Comparison of ENCODE assay signal across 13 cellular contexts in genomic region chr11:77188912-77189491, GRCh38.
DNase-seq lines count a peak whose midpoint lies in the region; ATAC-seq, FAIRE-seq and TF ChIP-seq lines count a peak whose summit lies in the region.
"Had no signal": no experiment of that assay in that cellular context is flagged by ENCODE, and none has a peak within 500 bp of the region (broad histone marks: within the 10 kb centered on the region; RNA-seq: fewer than 3 reads in every experiment).

No MANE protein-coding gene starts in this region.

- TF ChIP-seq RAD21 in K562 (CRISPR knock-in tag; conservative IDR thresholded peaks at IDR 0.05 in 1 of 2, IDR thresholded peaks at IDR 0.05 in 1 of 2), result no peak

- peaks cover 4 to 29% of the 10 kb centered on the region in 2 experiments; a peak in 3 of 5 replicates for H3K4me1 ChIP-seq in K562 (replicated peaks in 1 of 2; ENCODE audit: control insufficient read depth in 2 of 2, insufficient read depth in 2 of 2, low read length in 2 of 2)
- H3K4me1 ChIP-seq in transverse colon, result peaks cover 4 to 28% (median 16%) of the 10 kb centered on the region in 4 donors
- H3K4me1 ChIP-seq: breast epithelium, gastrocnemius medialis had no signal

- H3K9ac ChIP-seq in K562 (ENCODE audit: insufficient read depth in 1 of 2, low read depth in 2 of 2, low read length in 2 of 2), result no peak overlapping the region

- H2AFZ ChIP-seq in K562 (ENCODE audit: low read depth, low read length), result no peak overlapping the region

- H3K36me3 ChIP-seq in K562 (ENCODE audit: control insufficient read depth, insufficient read depth, low read length), result no peaks in the 10 kb centered on the region
- H3K36me3 ChIP-seq in transverse colon, result no peaks in the 10 kb centered on the region
- H3K36me3 ChIP-seq: breast epithelium, gastrocnemius medialis, stomach, vagina had no signal

- H3K9me3 ChIP-seq in K562 (replicated peaks; ENCODE audit: control insufficient read depth, insufficient read depth, low read depth, low read length) (no peaks in the 10 kb centered on the region), transverse colon (no peaks in the 10 kb centered on the region)
- H3K9me3 ChIP-seq: breast epithelium, gastrocnemius medialis, stomach, vagina had no signal

- no peak for TF ChIP-seq EP300 in K562 (IDR thresholded peaks at IDR 0.05; ENCODE audit: low read length)
- TF ChIP-seq EP300 in transverse colon (IDR thresholded peaks at IDR 0.05; ENCODE audit: low read depth), result no peak

- DNase-seq in Right ventricle myocardium inferior (ENCODE audit: missing footprints), result peak; percentile 63
- DNase-seq in left cardiac atrium, result no peak
- DNase-seq in NCI-H2196 (lab: John Stamatoyannopoulos, UW; ENCODE audit: unreplicated experiment), result peak; percentile 46
- DNase-seq in K562 (ENCODE audit: extremely low read depth in 1 of 4, low spot score in 3 of 4), result no peak
- DNase-seq in transverse colon, result peak; percentile 54
- no peak for DNase-seq in NOMO-1 treated with DMSO at 0.1 percent for 48 hours (lab: John Stamatoyannopoulos, UW; ENCODE audit: unreplicated experiment)
- no peak for DNase-seq in activated naive CD4-positive, alpha-beta T cell (lab: John Stamatoyannopoulos, UW)

- H3K4me3 ChIP-seq in K562 (no peak overlapping the region), transverse colon (no peak overlapping the region)
- H3K4me3 ChIP-seq: breast epithelium, gastrocnemius medialis, lung, stomach, vagina had no signal

- WGBS in K562 (ENCODE audit: insufficient coverage, low coverage, missing lambda C conversion rate), result 17% methylated on average over 15 of the region's 16 CpGs
- WGBS in transverse colon (ENCODE audit: low coverage in 1 of 2), 2 donors, result 61% methylated on average over 14 of the region's 16 CpGs; no CpG with 5 or more reads in 1 of the 2 donors

- H3K9me1 ChIP-seq in K562 (ENCODE audit: control insufficient read depth, insufficient read depth, low read length), result no peaks in the 10 kb centered on the region

- in situ Hi-C loops in K562 (cut with MboI), result loop anchor here (10.0 kb wide), 1 partner anchor 144 kb away; no protein-coding TSS in a partner anchor
- in situ Hi-C loops in transverse colon (cut with MboI; ENCODE audit: low pct_ligation_motif_present in 1 of 4, low pct_unique_long_range_greater_than_20kb in 1 of 4, low sequenced_read_pairs in 3 of 4), result loop anchor here (5.0 to 25.0 kb wide), 6 partner anchors 54 to 358 kb away; partner anchors contain the start of gene B3GNT6 (in 1 of the 4)

- H3K27me3 ChIP-seq in K562 (ENCODE audit: control insufficient read depth in 2 of 2, insufficient read depth in 2 of 2, low read length in 2 of 2) (peaks cover 5 to 45% of the 10 kb centered on the region in 2 experiments; a peak in 4 of 5 replicates), transverse colon (no peaks in the 10 kb centered on the region)
- H3K27me3 ChIP-seq: breast epithelium, gastrocnemius medialis, stomach, vagina had no signal

- ATAC-seq in Right ventricle myocardium inferior, result no peak
- no peak for ATAC-seq in left cardiac atrium
- ATAC-seq in K562, result no peak
- ATAC-seq in GM21619 (IDR thresholded peaks at IDR 0.05; ENCODE audit: unreplicated experiment), result no peak

- TF ChIP-seq CTCF in K562 (IDR thresholded peaks at IDR 0.05 in 2 of 3, conservative IDR thresholded peaks at IDR 0.05 in 1 of 3; ENCODE audit: insufficient read depth in 2 of 3, low read depth in 1 of 3, low read length in 3 of 3) (no peak), transverse colon (IDR thresholded peaks at IDR 0.05) (no peak)

- H3K27ac ChIP-seq in K562 (ENCODE audit: extremely low read depth, low read depth, low read length), result no peak overlapping the region
- H3K27ac ChIP-seq in transverse colon, result peak overlapping the region in 3 of 4 donors; percentile 44 to 57 (median 57)
- H3K27ac ChIP-seq: breast epithelium, gastrocnemius medialis, stomach, vagina had no signal

- FAIRE-seq in K562 (lab: Jason Lieb, UNC), result no peak

- no TSS peak for BruUV-seq in K562 (replicated peaks; lab: Mats Ljungman, UMichigan)

- TF ChIP-seq POLR2A in K562 (conservative IDR thresholded peaks at IDR 0.05), result no peak
- TF ChIP-seq POLR2A in transverse colon (IDR thresholded peaks at IDR 0.05), result no peak

- CTCF ChIA-PET in K562 (lab: Yijun Ruan, JAX; ENCODE audit: low intra/inter-chr PET ratio), result interaction anchor here (0.6 to 2.4 kb wide), 7 partner anchors 61 to 982 kb away, joined by 3 to 23 read pairs (median 3); partner anchors contain the start of gene MYO7A

- POLR2A ChIA-PET in K562 (lab: Yijun Ruan, JAX), result interaction anchor here (0.6 to 0.7 kb wide), 6 partner anchors 23 to 487 kb away, joined by 3 read pairs; no protein-coding TSS in a partner anchor

- H4K20me1 ChIP-seq in K562 (replicated peaks; ENCODE audit: control insufficient read depth, insufficient read depth, low read length), result no peaks in the 10 kb centered on the region

- H3K79me2 ChIP-seq in K562 (ENCODE audit: control insufficient read depth, insufficient read depth, low read length), result no peaks in the 10 kb centered on the region

- no peak overlapping the region for H3K4me2 ChIP-seq in K562 (ENCODE audit: insufficient read depth, low read length)

- intact Hi-C loops in Right ventricle myocardium inferior (cut with DNase I) (loop anchor here (1.0 to 5.0 kb wide), 2 partner anchors 62 to 142 kb away; no protein-coding TSS in a partner anchor), left cardiac atrium (cut with DNase I) (loop anchor here (2.0 to 5.0 kb wide), 3 partner anchors 60 to 142 kb away; partner anchors contain the start of gene MYO7A (in 2 of the 2)), K562 (cut with micrococcal nuclease) (loop anchor here (1.0 to 2.0 kb wide), 2 partner anchors 62 to 142 kb away; no protein-coding TSS in a partner anchor), transverse colon (cut with DNase I; ENCODE audit: low total_unique reads) (loop anchor here (10.0 kb wide), 2 partner anchors 64 to 144 kb away; partner anchors contain the start of gene MYO7A)

TF ChIP-seq in K562, 482 proteins besides CTCF, POLR2A, EP300 and RAD21:
- TF ChIP-seq RFX5 (IDR thresholded peaks at IDR 0.05; ENCODE audit: low read depth, low read length) (no peak), NR1H2 (CRISPR knock-in tag; IDR thresholded peaks at IDR 0.05) (no peak), TFAP4 (CRISPR knock-in tag; IDR thresholded peaks at IDR 0.05; ENCODE audit: borderline replicate concordance) (peak; percentile 9; the same call in 1 of the 2 replicates), ZBTB2 (IDR thresholded peaks at IDR 0.05) (no peak), MAFF (IDR thresholded peaks at IDR 0.05; ENCODE audit: low read length) (no peak), ZC3H11A (IDR thresholded peaks at IDR 0.05; ENCODE audit: low read depth, low read length) (no peak), ZNF668 (CRISPR knock-in tag; IDR thresholded peaks at IDR 0.05) (no peak), KAT2B (IDR thresholded peaks at IDR 0.05; ENCODE audit: low read depth, low read length) (no peak)

Comparison
In these comparisons a context has a peak if more than half of its experiments do, and no peak if none do; other contexts are left out.
1. DNase-seq: peak in Right ventricle myocardium inferior (single experiment), NCI-H2196 (single experiment) and transverse colon (single experiment); none in left cardiac atrium (single experiment), K562 (0 of 4), NOMO-1 treated with DMSO at 0.1 percent for 48 hours (single experiment) and activated naive CD4-positive, alpha-beta T cell (0 of 4).